In genomic region chr4:75289843-75290616, GRCh38 we compare ENCODE assay signal across 8 cellular contexts.
DNase-seq lines count a peak whose midpoint lies in the region; ATAC-seq and TF ChIP-seq lines count a peak whose summit lies in the region.

No MANE protein-coding gene starts in this region.

- H3K4me3 Mint-ChIP-seq in glutamatergic neuron (ENCODE audit: unreplicated experiment): no peak overlapping the region

- no peaks in the 10 kb centered on the region for H3K4me1 ChIP-seq in urinary bladder (ENCODE audit: insufficient read depth)

- ATAC-seq in HG02973 (IDR thresholded peaks at IDR 0.05; ENCODE audit: unreplicated experiment): peak; percentile 62
- no peak for ATAC-seq in stimulated activated naive CD8-positive, alpha-beta T cell treated with anti-CD3 and anti-CD28 coated beads, Interleukin-15, Interleukin-2, amounts not matched to agents 100 U/mL and 50 U/mL, for 24 hours
- no peak for ATAC-seq in HG03175 (IDR thresholded peaks at IDR 0.05; ENCODE audit: unreplicated experiment)

- no peaks in the 10 kb centered on the region for H3K27me3 Mint-ChIP-seq in glutamatergic neuron (ENCODE audit: unreplicated experiment)

- TF ChIP-seq CTCF in GM10266 (IDR thresholded peaks at IDR 0.05; ENCODE audit: control insufficient read depth, insufficient read depth, low read depth, missing control alignments): peak; percentile 61
- TF ChIP-seq CTCF in glutamatergic neuron (IDR thresholded peaks at IDR 0.05; ENCODE audit: partially characterized antibody, unreplicated experiment): peak; percentile 20

- H3K36me3 Mint-ChIP-seq in glutamatergic neuron (ENCODE audit: unreplicated experiment): peaks cover 5% of the 10 kb centered on the region

- no peaks in the 10 kb centered on the region for H3K9me3 Mint-ChIP-seq in glutamatergic neuron (ENCODE audit: unreplicated experiment)

- H3K27ac Mint-ChIP-seq in glutamatergic neuron (ENCODE audit: unreplicated experiment): no peak overlapping the region

- peak overlapping the region; percentile 35 for H3K27ac ChIP-seq in urinary bladder (ENCODE audit: low read depth)

- no peak overlapping the region for H3K4me3 ChIP-seq in urinary bladder (ENCODE audit: low read depth, low read length)

- 63% methylated on average over 7 of the region's 7 CpGs for WGBS in urinary bladder

- no peaks in the 10 kb centered on the region for H3K36me3 ChIP-seq in urinary bladder (ENCODE audit: insufficient read depth)

- DNase-seq in GM10266 (ENCODE audit: extremely low spot score): peak; percentile 44
- peak; percentile 5 for DNase-seq in OCI-M1 (lab: John Stamatoyannopoulos, UW)
- peak; percentile 17 for DNase-seq in glutamatergic neuron
- no peak for DNase-seq in cerebellum (ENCODE audit: low spot score)
- DNase-seq in stimulated activated naive CD8-positive, alpha-beta T cell treated with anti-CD3 and anti-CD28 coated beads, Interleukin-15, Interleukin-2, amounts not matched to agents 100 U/mL and 50 U/mL, for 24 hours: no peak

- H3K4me1 Mint-ChIP-seq in glutamatergic neuron (ENCODE audit: low read depth, unreplicated experiment): peaks cover 16% of the 10 kb centered on the region

Comparison
In these comparisons a context has a peak if more than half of its experiments do, and no peak if none do; other contexts are left out.
1. DNase-seq: peak in GM10266 (single experiment), OCI-M1 (single experiment) and glutamatergic neuron (single experiment); none in cerebellum (single experiment) and stimulated activated naive CD8-positive, alpha-beta T cell treated with anti-CD3 and anti-CD28 coated beads, Interleukin-15, Interleukin-2, amounts not matched to agents 100 U/mL and 50 U/mL, for 24 hours (single experiment).